ENCODE assay signal across 21 cellular contexts in genomic region chr11:121469910-121470309, GRCh38. TPM values are rescaled to one million over a fixed set of nuclear protein-coding genes. Genes with fewer than 3 reads are reported as not detected.
A peak's percentile ranks its signal among the peaks of the same experiment; 100 is the strongest.
DNase-seq lines count a peak whose midpoint lies in the region; ATAC-seq and TF ChIP-seq lines count a peak whose summit lies in the region.
"Had no signal": no experiment of that assay in that cellular context is flagged by ENCODE, and none has a peak within 500 bp of the region (broad histone marks: within the 10 kb centered on the region; RNA-seq: fewer than 3 reads in every experiment).

No MANE protein-coding gene starts in this region.

- CTCF ChIA-PET in CD4-positive, alpha-beta memory T cell (lab: Charles Lee; ENCODE audit: partially characterized antibody): interaction anchor here (10.7 kb wide), 1 partner anchor 19 kb away, joined by 90 read pairs; the partner anchor contains the start of genes SORL1 and SORL1-AS1

- no peak for TF ChIP-seq CTCF in natural killer cell (IDR thresholded peaks at IDR 0.05)

- no peaks in the 10 kb centered on the region for H3K9me3 ChIP-seq in CD4-positive, CD25-positive, alpha-beta regulatory T cell (ENCODE audit: control insufficient read depth in 2 of 2, low read length in 2 of 2)
- H3K9me3 ChIP-seq in CD4-positive, alpha-beta memory T cell (ENCODE audit: control insufficient read depth in 1 of 2, low read length in 2 of 2): no peaks in the 10 kb centered on the region
- H3K9me3 ChIP-seq: body of pancreas, right atrium auricular region, uterus had no signal

- peaks cover 53% of the 10 kb centered on the region for H3K36me3 ChIP-seq in CD4-positive, CD25-positive, alpha-beta regulatory T cell (ENCODE audit: control insufficient read depth, insufficient read depth, low read length)
- H3K36me3 ChIP-seq in CD4-positive, alpha-beta memory T cell (ENCODE audit: insufficient read depth, low read length): peaks cover 26% of the 10 kb centered on the region
- H3K36me3 ChIP-seq: right atrium auricular region, uterus had no signal

- H3K27me3 Mint-ChIP-seq in CD4-positive, CD25-positive, alpha-beta regulatory T cell: no peaks in the 10 kb centered on the region
- H3K27me3 Mint-ChIP-seq in CD4-positive, alpha-beta memory T cell: no peaks in the 10 kb centered on the region
- H3K27me3 Mint-ChIP-seq in activated naive CD8-positive, alpha-beta T cell treated with anti-CD3 and anti-CD28 coated beads for 36 hours: no peaks in the 10 kb centered on the region
- no peaks in the 10 kb centered on the region for H3K27me3 Mint-ChIP-seq in natural killer cell (ENCODE audit: low read depth in 2 of 2)

- H3K4me1 ChIP-seq in CD4-positive, CD25-positive, alpha-beta regulatory T cell (ENCODE audit: control insufficient read depth, insufficient read depth, low read length, poor library complexity, severe bottlenecking): peaks cover 55% of the 10 kb centered on the region
- peaks cover 97% of the 10 kb centered on the region for H3K4me1 ChIP-seq in CD4-positive, alpha-beta memory T cell (ENCODE audit: insufficient read depth, low read length)

- H3K4me1 Mint-ChIP-seq in CD4-positive, CD25-positive, alpha-beta regulatory T cell: peaks cover 17 to 92% (median 64%) of the 10 kb centered on the region in 4 donors
- peaks cover 58 to 96% (median 80%) of the 10 kb centered on the region in 4 donors for H3K4me1 Mint-ChIP-seq in CD4-positive, alpha-beta memory T cell
- H3K4me1 Mint-ChIP-seq in activated naive CD8-positive, alpha-beta T cell treated with anti-CD3 and anti-CD28 coated beads for 36 hours: peaks cover 90% of the 10 kb centered on the region
- H3K4me1 Mint-ChIP-seq in natural killer cell: peaks cover 91 to 99% of the 10 kb centered on the region in 2 donors

- intact Hi-C loops in CD4-positive, alpha-beta memory T cell (cut with micrococcal nuclease): no loop called here
- intact Hi-C loops in natural killer cell (cut with micrococcal nuclease): loop anchor here (2.0 kb wide), 1 partner anchor 17 kb away; the partner anchor contains the start of genes SORL1 and SORL1-AS1

- no peak overlapping the region for H3K4me3 ChIP-seq in CD4-positive, CD25-positive, alpha-beta regulatory T cell (ENCODE audit: low read depth, low read length)
- H3K4me3 ChIP-seq in CD4-positive, alpha-beta memory T cell (ENCODE audit: low read length in 2 of 2): no peak overlapping the region
- H3K4me3 ChIP-seq: body of pancreas, GM12878, right atrium auricular region, uterus had no signal

- POLR2A ChIA-PET in CD4-positive, alpha-beta memory T cell (lab: Charles Lee; ENCODE audit: partially characterized antibody): interaction anchor here (4.6 to 14.5 kb wide), 3 partner anchors 12 to 19 kb away, joined by 98 to 462 read pairs (median 111); partner anchors contain the start of genes SORL1 and SORL1-AS1

- no peaks in the 10 kb centered on the region for H3K27me3 ChIP-seq in CD4-positive, CD25-positive, alpha-beta regulatory T cell (ENCODE audit: control insufficient read depth, insufficient read depth, low read length)
- no peaks in the 10 kb centered on the region for H3K27me3 ChIP-seq in CD4-positive, alpha-beta memory T cell (ENCODE audit: insufficient read depth, low read length)
- H3K27me3 ChIP-seq: body of pancreas, right atrium auricular region, uterus had no signal

- H3K27ac ChIP-seq in CD4-positive, CD25-positive, alpha-beta regulatory T cell (ENCODE audit: insufficient read depth, low read length, poor library complexity, severe bottlenecking): peak overlapping the region; percentile 5
- H3K27ac ChIP-seq in CD4-positive, alpha-beta memory T cell (ENCODE audit: low read depth, low read length): peak overlapping the region; percentile 3
- H3K27ac ChIP-seq: body of pancreas, right atrium auricular region, uterus had no signal

- no peak for DNase-seq in CD4-positive, CD25-positive, alpha-beta regulatory T cell
- no peak for DNase-seq in CD4-positive, alpha-beta memory T cell
- no peak for DNase-seq in activated naive CD8-positive, alpha-beta T cell treated with anti-CD3 and anti-CD28 coated beads for 36 hours
- DNase-seq in natural killer cell: no peak
- no peak for DNase-seq in activated effector memory CD4-positive, alpha-beta T cell treated with anti-CD3 and anti-CD28 coated beads, Interleukin-2, amount 50 U/mL, for 16 hours
- DNase-seq: activated CD4-positive, CD25-positive, alpha-beta regulatory T cell treated with anti-CD3 and anti-CD28 coated beads, Interleukin-2, amount 50 U/mL, for 72 hours; body of pancreas; C1 segment of cervical spinal cord; cerebellar nuclear complex; islet precursor cell; NCI-H1417; NCI-H2081; NCI-H446; stimulated activated CD4-positive, alpha-beta T cell treated with anti-CD3 and anti-CD28 coated beads, Interleukin-2, amount 100 ng/mL, for 24 hours; uterus had no signal

- H3K4me3 Mint-ChIP-seq in CD4-positive, CD25-positive, alpha-beta regulatory T cell: peak overlapping the region in 3 of 4 donors; percentile 19 to 88 (median 54)
- peak overlapping the region in 3 of 8 donors; percentile 15 to 92 (median 53) for H3K4me3 Mint-ChIP-seq in CD4-positive, alpha-beta memory T cell
- H3K4me3 Mint-ChIP-seq in activated naive CD8-positive, alpha-beta T cell treated with anti-CD3 and anti-CD28 coated beads for 36 hours: no peak overlapping the region
- peak overlapping the region; percentile 61 for H3K4me3 Mint-ChIP-seq in natural killer cell
- H3K4me3 Mint-ChIP-seq: neural crest cell; T-helper 1 cell treated with Interleukin-12 subunit alpha and Interleukin-12 subunit beta and Interleukin-4 antibody, amounts not matched to agents 30 μg/mL and 1 μg/mL, for 36 hours had no signal

- peaks cover 39% of the 10 kb centered on the region for H3K36me3 Mint-ChIP-seq in CD4-positive, CD25-positive, alpha-beta regulatory T cell
- H3K36me3 Mint-ChIP-seq in CD4-positive, alpha-beta memory T cell: peaks cover 46 to 70% of the 10 kb centered on the region in 2 donors
- H3K36me3 Mint-ChIP-seq in activated naive CD8-positive, alpha-beta T cell treated with anti-CD3 and anti-CD28 coated beads for 36 hours: peaks cover 49% of the 10 kb centered on the region
- peaks cover 11% of the 10 kb centered on the region for H3K36me3 Mint-ChIP-seq in natural killer cell

- no peak for ATAC-seq in CD4-positive, CD25-positive, alpha-beta regulatory T cell (ENCODE audit: low read depth in 2 of 2)
- ATAC-seq in natural killer cell (no peak), GM21528 (IDR thresholded peaks at IDR 0.05; ENCODE audit: low FRiP score, unreplicated experiment) (no peak), GM21381 (IDR thresholded peaks at IDR 0.05; ENCODE audit: unreplicated experiment) (no peak)
- ATAC-seq: body of pancreas, GM12878 had no signal

- no peaks in the 10 kb centered on the region for H3K9me3 Mint-ChIP-seq in CD4-positive, CD25-positive, alpha-beta regulatory T cell
- no peaks in the 10 kb centered on the region for H3K9me3 Mint-ChIP-seq in CD4-positive, alpha-beta memory T cell
- peaks cover 4% of the 10 kb centered on the region for H3K9me3 Mint-ChIP-seq in activated naive CD8-positive, alpha-beta T cell treated with anti-CD3 and anti-CD28 coated beads for 36 hours
- H3K9me3 Mint-ChIP-seq in natural killer cell: no peaks in the 10 kb centered on the region
- H3K9me3 Mint-ChIP-seq: neural crest cell; T-helper 1 cell treated with Interleukin-12 subunit alpha and Interleukin-12 subunit beta and Interleukin-4 antibody, amounts not matched to agents 30 μg/mL and 1 μg/mL, for 36 hours had no signal

- H3K27ac Mint-ChIP-seq in CD4-positive, CD25-positive, alpha-beta regulatory T cell: peak overlapping the region in 2 of 3 donors; percentile 43 to 93
- H3K27ac Mint-ChIP-seq in CD4-positive, alpha-beta memory T cell: peak overlapping the region; percentile 33 to 98 (median 95)
- peak overlapping the region; percentile 99 for H3K27ac Mint-ChIP-seq in activated naive CD8-positive, alpha-beta T cell treated with anti-CD3 and anti-CD28 coated beads for 36 hours
- H3K27ac Mint-ChIP-seq in natural killer cell: peak overlapping the region; percentile 98 to 99
- H3K27ac Mint-ChIP-seq: T-helper 1 cell treated with Interleukin-12 subunit alpha and Interleukin-12 subunit beta and Interleukin-4 antibody, amounts not matched to agents 30 μg/mL and 1 μg/mL, for 36 hours had no signal

RNA-seq across cellular contexts. Expression of gene SORL1, which starts 17.8 kb away (rescaled TPM):
- 441 TPM for total RNA-seq in CD4-positive, CD25-positive, alpha-beta regulatory T cell
- 100 to 1,000 TPM; 143 to 169 (median 162) TPM for polyA plus RNA-seq in CD4-positive, CD25-positive, alpha-beta regulatory T cell
- total RNA-seq in CD4-positive, alpha-beta memory T cell: 100 to 1,000 TPM; 610 to 660 TPM
- polyA plus RNA-seq in CD4-positive, alpha-beta memory T cell: 100 to 1,000 TPM; 159 to 283 TPM
- 10 to 100 TPM; 47.5 to 47.9 TPM for total RNA-seq in activated naive CD8-positive, alpha-beta T cell treated with anti-CD3 and anti-CD28 coated beads for 36 hours
- total RNA-seq in natural killer cell: 100 to 1,000 TPM; 386 to 519 (median 456) TPM
